In genomic region chr21:25375675-25376074, GRCh38 we compare ENCODE assay signal across 2 cellular contexts.
TF ChIP-seq lines count a peak whose summit lies in the region.

No MANE protein-coding gene starts in this region.

TF ChIP-seq in SK-N-SH, 30 proteins besides CTCF, POLR2A, EP300 and RAD21 (continued from another document):
- no peak for TF ChIP-seq ZBTB33 (IDR thresholded peaks at IDR 0.05; ENCODE audit: borderline replicate concordance, low read depth)
- TF ChIP-seq POLR2AphosphoS5 (IDR thresholded peaks at IDR 0.05; ENCODE audit: low read depth, low read length): no peak
- no peak for TF ChIP-seq MAX (IDR thresholded peaks at IDR 0.05; ENCODE audit: low read depth)
- no peak for TF ChIP-seq FOXJ3 (CRISPR knock-in tag; IDR thresholded peaks at IDR 0.05)
- TF ChIP-seq IRF3 (IDR thresholded peaks at IDR 0.05; ENCODE audit: low read depth, low read length): no peak
- no peak for TF ChIP-seq FOXM1 (IDR thresholded peaks at IDR 0.05; ENCODE audit: low read depth)
- no peak for TF ChIP-seq MXI1 (IDR thresholded peaks at IDR 0.05; ENCODE audit: low read depth, low read length)
- no peak for TF ChIP-seq RCOR1 (IDR thresholded peaks at IDR 0.05; ENCODE audit: low read length)
- no peak for TF ChIP-seq USF2 (IDR thresholded peaks at IDR 0.05; ENCODE audit: borderline replicate concordance, low read depth, low read length)
- TF ChIP-seq ELF1 (IDR thresholded peaks at IDR 0.05): no peak
- TF ChIP-seq YY1 (IDR thresholded peaks at IDR 0.05; ENCODE audit: low read depth): no peak
- TF ChIP-seq MEF2A (IDR thresholded peaks at IDR 0.05; ENCODE audit: borderline replicate concordance, low read depth): no peak
- TF ChIP-seq RFX5 (IDR thresholded peaks at IDR 0.05; ENCODE audit: low read length): no peak
- no peak for TF ChIP-seq SMC3 (IDR thresholded peaks at IDR 0.05; ENCODE audit: low read depth, low read length)
- no peak for TF ChIP-seq CHD2 (IDR thresholded peaks at IDR 0.05; ENCODE audit: low read length, partially characterized antibody)
- TF ChIP-seq RXRA (IDR thresholded peaks at IDR 0.05; ENCODE audit: borderline replicate concordance, low read depth): no peak

TF ChIP-seq in SK-N-SH treated with all-trans-retinoic acid at 6 μM for 48 hours, 23 proteins besides CTCF, POLR2A, EP300 and RAD21 (continued from another document):
- TF ChIP-seq PATZ1 (CRISPR knock-in tag; IDR thresholded peaks at IDR 0.05; ENCODE audit: borderline replicate concordance): no peak
- no peak for TF ChIP-seq ZNF565 (CRISPR knock-in tag; conservative IDR thresholded peaks at IDR 0.05; ENCODE audit: low read depth)
- no peak for TF ChIP-seq GLIS3 (CRISPR knock-in tag; IDR thresholded peaks at IDR 0.05)
- TF ChIP-seq TSHZ2 (CRISPR knock-in tag; IDR thresholded peaks at IDR 0.05): no peak
- no peak for TF ChIP-seq BACH2 (CRISPR knock-in tag; IDR thresholded peaks at IDR 0.05; ENCODE audit: borderline replicate concordance)
- TF ChIP-seq ZNF70 (CRISPR knock-in tag; IDR thresholded peaks at IDR 0.05): no peak
TF ChIP-seq in SK-N-SH treated with all-trans-retinoic acid at 6 μM for 48 hours: peak in this region for 0.
